Comparison of ENCODE assay signal across 25 cellular contexts in the genomic region with DNA sequence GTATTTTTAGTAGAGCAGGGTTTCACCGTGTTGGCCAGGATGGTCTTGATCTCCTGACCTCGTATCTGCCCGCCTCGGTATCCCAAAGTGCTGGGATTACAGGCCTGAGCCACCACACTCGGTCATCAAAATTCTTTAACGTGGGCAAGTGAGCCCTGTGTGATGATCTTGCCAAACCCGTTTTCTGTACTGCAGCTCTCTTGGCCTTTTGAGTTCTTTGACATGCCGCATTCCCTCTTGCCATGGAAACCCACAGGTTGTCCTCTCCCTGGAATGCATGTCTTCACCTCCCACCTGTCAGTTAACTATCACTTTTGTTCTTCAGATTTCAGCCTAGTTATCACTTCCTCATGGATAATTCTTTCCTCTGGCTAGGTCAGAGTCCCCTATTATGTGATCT. TPM values are rescaled to one million over a fixed set of nuclear protein-coding genes. Genes with fewer than 3 reads are reported as not detected.
DNase-seq lines count a peak whose midpoint lies in the region; ATAC-seq, FAIRE-seq and TF ChIP-seq lines count a peak whose summit lies in the region.
"Had no signal": no experiment of that assay in that cellular context is flagged by ENCODE, and none has a peak within 500 bp of the region (broad histone marks: within the 10 kb centered on the region; RNA-seq: fewer than 3 reads in every experiment).

No MANE protein-coding gene starts in this region.

- H3K36me3 Mint-ChIP-seq in CD4-positive, alpha-beta T cell (ENCODE audit: low read depth), result peaks cover 31% of the 10 kb centered on the region
- H3K36me3 Mint-ChIP-seq in H9 (ENCODE audit: insufficient read depth in 1 of 3, low read depth in 3 of 3), result peaks cover 8 to 19% (median 12%) of the 10 kb centered on the region in 3 experiments; a peak in 6 of 7 replicates

- intact Hi-C loops in CD4-positive, alpha-beta T cell (cut with DNase I, micrococcal nuclease), result no loop called here

- no peak overlapping the region for H3K18ac ChIP-seq in H9 (ENCODE audit: insufficient read length, low read depth, low read length)
- H3K18ac ChIP-seq in H1 (ENCODE audit: extremely low read depth, low read length), result no peak overlapping the region

- peaks cover 0 to 4% (median 3%) of the 10 kb centered on the region in 4 experiments; a peak in 3 of 8 replicates for H3K36me3 ChIP-seq in H1 (ENCODE audit: control insufficient read depth in 2 of 4, insufficient read depth in 4 of 4, low read length in 3 of 4)
- H3K36me3 ChIP-seq: pancreas, tibial nerve had no signal

- no peaks in the 10 kb centered on the region for H3K9me3 ChIP-seq in CD4-positive, alpha-beta T cell (ENCODE audit: control insufficient read depth, low read length)
- H3K9me3 ChIP-seq in H9 (ENCODE audit: control insufficient read depth, low read depth, low read length) (no peaks in the 10 kb centered on the region), H1 (ENCODE audit: insufficient read depth in 2 of 2, low read depth in 1 of 2, low read length in 1 of 2) (no peaks in the 10 kb centered on the region)
- H3K9me3 ChIP-seq: pancreas, tibial nerve had no signal

- H3K9me3 Mint-ChIP-seq in CD4-positive, alpha-beta T cell, result no peaks in the 10 kb centered on the region
- H3K9me3 Mint-ChIP-seq in H9, result no peaks in the 10 kb centered on the region
- H3K9me3 Mint-ChIP-seq: activated CD4-positive, alpha-beta memory T cell treated with anti-CD3 and anti-CD28 coated beads, Interleukin-2, amount 10 ng/mL, durations not matched to agents 7 days and 5 days; activated naive CD8-positive, alpha-beta T cell treated with anti-CD3 and anti-CD28 coated beads, Interleukin-2, amount 10 ng/mL, durations not matched to agents 7 days and 5 days; nephron had no signal

- H3K27ac ChIP-seq in CD4-positive, alpha-beta T cell (ENCODE audit: low read depth, low read length), result no peak overlapping the region
- H3K27ac ChIP-seq in H9 (ENCODE audit: insufficient read length, low read depth, low read length) (peak overlapping the region; percentile 50), H1 (ENCODE audit: low read depth, low read length) (peak overlapping the region; percentile 60; the same call in 1 of the 2 replicates)
- H3K27ac ChIP-seq: pancreas, tibial nerve had no signal

- WGBS in H9 (ENCODE audit: extremely low coverage, insufficient read length, low lambda C conversion rate), result no CpG with 5 or more reads among the region's 8 CpGs
- 30% methylated on average over 8 of the region's 8 CpGs; no CpG with 5 or more reads in 1 of the 2 experiments for WGBS in H1 (ENCODE audit: extremely low coverage in 1 of 2, insufficient coverage in 1 of 2, insufficient read length in 1 of 2, insufficient replicate concordance in 2 of 2, low coverage in 1 of 2, low lambda C conversion rate in 2 of 2, missing lambda C conversion rate in 1 of 2), 2 experiments

- no peak overlapping the region for H3K9ac ChIP-seq in H9 (ENCODE audit: extremely low read depth, insufficient read length, low read length)
- H3K9ac ChIP-seq in H1 (replicated peaks in 1 of 4; ENCODE audit: extremely low read depth in 1 of 4, low read depth in 3 of 4, low read length in 3 of 4), result no peak overlapping the region

- H2AFZ ChIP-seq in H9 (ENCODE audit: low read length) (no peak overlapping the region), H1 (ENCODE audit: low read length) (no peak overlapping the region)

- H3K79me1 ChIP-seq in H9 (ENCODE audit: insufficient read depth, low read depth, low read length, poor library complexity, severe bottlenecking) (peaks cover 6% of the 10 kb centered on the region), H1 (ENCODE audit: low read depth, low read length) (peaks cover 2% of the 10 kb centered on the region; the same call in 1 of the 2 replicates)

- H3K14ac ChIP-seq in H9 (ENCODE audit: insufficient read depth, low read length) (no peak overlapping the region), H1 (ENCODE audit: insufficient read length) (no peak overlapping the region)

- H3K27ac Mint-ChIP-seq in CD4-positive, alpha-beta T cell, result no peak overlapping the region
- H3K27ac Mint-ChIP-seq in H9, result peak overlapping the region; percentile 45 to 95 (median 80)
- H3K27ac Mint-ChIP-seq: activated CD4-positive, alpha-beta memory T cell treated with anti-CD3 and anti-CD28 coated beads, Interleukin-2, amount 10 ng/mL, durations not matched to agents 7 days and 5 days; activated naive CD8-positive, alpha-beta T cell treated with anti-CD3 and anti-CD28 coated beads, Interleukin-2, amount 10 ng/mL, durations not matched to agents 7 days and 5 days had no signal

- H2AK5ac ChIP-seq in H9 (ENCODE audit: insufficient read length, low read length) (no peak overlapping the region), H1 (ENCODE audit: low read depth, low read length) (no peak overlapping the region)

- FAIRE-seq in H1 (lab: Jason Lieb, UNC) (peak; percentile 66), GM12891 (lab: Jason Lieb, UNC) (no peak)
- FAIRE-seq: astrocyte, frontal cortex, keratinocyte, pancreas had no signal

- H3K23ac ChIP-seq in H9 (ENCODE audit: insufficient read length, low read depth, low read length), result no peak overlapping the region
- H3K23ac ChIP-seq in H1 (ENCODE audit: insufficient read length), result no peak overlapping the region

- POLR2A ChIA-PET in CD4-positive, alpha-beta T cell (lab: Charles Lee), result no interaction called here
- POLR2A ChIA-PET in H1 (lab: Charles Lee; ENCODE audit: partially characterized antibody), result interaction anchor here (0.9 to 1.4 kb wide), 3 partner anchors 10 to 96 kb away, joined by 3 to 9 read pairs (median 7); partner anchors contain the start of gene CNOT4

- H2BK15ac ChIP-seq in H9 (ENCODE audit: low read depth, low read length) (no peak overlapping the region), H1 (ENCODE audit: low read length) (no peak overlapping the region)

- H4K5ac ChIP-seq in H9 (ENCODE audit: insufficient read length, low read depth, low read length) (no peak overlapping the region), H1 (ENCODE audit: insufficient read length, low read depth, low read length) (no peak overlapping the region)

- peaks cover 36% of the 10 kb centered on the region for H3K4me1 Mint-ChIP-seq in CD4-positive, alpha-beta T cell (ENCODE audit: low read depth)
- H3K4me1 Mint-ChIP-seq in H9, result peaks cover 32 to 35% of the 10 kb centered on the region in 2 experiments

- H3K4me3 Mint-ChIP-seq in CD4-positive, alpha-beta T cell, result peak overlapping the region; percentile 62
- peak overlapping the region; percentile 14 to 58; a peak in 4 of 5 replicates for H3K4me3 Mint-ChIP-seq in H9
- H3K4me3 Mint-ChIP-seq: activated CD4-positive, alpha-beta memory T cell treated with anti-CD3 and anti-CD28 coated beads, Interleukin-2, amount 10 ng/mL, durations not matched to agents 7 days and 5 days; activated naive CD8-positive, alpha-beta T cell treated with anti-CD3 and anti-CD28 coated beads, Interleukin-2, amount 10 ng/mL, durations not matched to agents 7 days and 5 days; nephron had no signal

- no peak for TF ChIP-seq CTCF in CD4-positive, alpha-beta T cell (IDR thresholded peaks at IDR 0.05)
- TF ChIP-seq CTCF in H9 (conservative IDR thresholded peaks at IDR 0.05), result no peak
- TF ChIP-seq CTCF in H1 (IDR thresholded peaks at IDR 0.05; ENCODE audit: control extremely low read depth in 1 of 3, insufficient read depth in 1 of 3, low read depth in 1 of 3, low read length in 3 of 3), result no peak

- no peak overlapping the region for H3T11ph ChIP-seq in H9 (ENCODE audit: low read length)

- no peaks in the 10 kb centered on the region for H3K27me3 Mint-ChIP-seq in CD4-positive, alpha-beta T cell
- no peaks in the 10 kb centered on the region for H3K27me3 Mint-ChIP-seq in H9 (ENCODE audit: low read depth)
- H3K27me3 Mint-ChIP-seq: activated CD4-positive, alpha-beta memory T cell treated with anti-CD3 and anti-CD28 coated beads, Interleukin-2, amount 10 ng/mL, durations not matched to agents 7 days and 5 days; activated naive CD8-positive, alpha-beta T cell treated with anti-CD3 and anti-CD28 coated beads, Interleukin-2, amount 10 ng/mL, durations not matched to agents 7 days and 5 days had no signal

- H3K4ac ChIP-seq in H9 (ENCODE audit: low read depth, low read length) (no peak overlapping the region), H1 (replicated peaks; ENCODE audit: insufficient read length, low read depth, low read length) (no peak overlapping the region)

- H4K91ac ChIP-seq in H9 (ENCODE audit: insufficient read length, low read depth, low read length) (peak overlapping the region; percentile 35), H1 (replicated peaks; ENCODE audit: insufficient read length, low read length) (no peak overlapping the region)

- H3K4me1 ChIP-seq in H9 (ENCODE audit: insufficient read depth, low read length) (peaks cover 3% of the 10 kb centered on the region), H1 (replicated peaks in 1 of 4; ENCODE audit: control insufficient read depth in 3 of 4, insufficient read depth in 4 of 4, low read length in 3 of 4) (peaks cover 2 to 17% (median 8%) of the 10 kb centered on the region in 4 experiments; a peak in 6 of 7 replicates)

- no peak for DNase-seq in CD4-positive, alpha-beta T cell
- DNase-seq in H9 (peak; percentile 89), H1 (ENCODE audit: low read depth in 1 of 2, low spot score in 2 of 2) (peak; percentile 54 to 64), islet precursor cell (peak; percentile 90), GM12891 (ENCODE audit: insufficient read length, low spot score) (no peak), NCI-H82 (lab: John Stamatoyannopoulos, UW) (no peak)
- DNase-seq in activated naive CD4-positive, alpha-beta T cell treated with anti-CD3 and anti-CD28 coated beads, Interleukin-2, amount 50 U/mL, for 16 hours, result no peak
- DNase-seq: ACHN; activated CD4-positive, alpha-beta memory T cell treated with anti-CD3 and anti-CD28 coated beads, Interleukin-2, amount 10 ng/mL, durations not matched to agents 7 days and 5 days; activated CD4-positive, CD25-positive, alpha-beta regulatory T cell treated with anti-CD3 and anti-CD28 coated beads, Interleukin-2, amount 50 U/mL, for 72 hours; activated CD8-positive, alpha-beta memory T cell treated with anti-CD3 and anti-CD28 coated beads, Interleukin-2, amount 50 U/mL, for 48 hours; activated naive CD8-positive, alpha-beta T cell treated with anti-CD3 and anti-CD28 coated beads, Interleukin-2, amount 10 ng/mL, durations not matched to agents 7 days and 5 days; caudate nucleus; COR-L47; DND-41; NCI-H1092; NCI-H1694 treated with DMSO at 0.1 percent for 48 hours; pancreas; stimulated activated CD4-positive, alpha-beta T cell treated with anti-CD3 and anti-CD28 coated beads, Interleukin-2, amount 100 ng/mL, for 24 hours had no signal

- CTCF ChIA-PET in CD4-positive, alpha-beta T cell (lab: Charles Lee), result no interaction called here
- CTCF ChIA-PET in H1 (lab: Charles Lee; ENCODE audit: partially characterized antibody), result interaction anchor here (0.9 kb wide), 1 partner anchor 148 kb away, joined by 3 read pairs; no protein-coding TSS in a partner anchor

- H3K27me3 ChIP-seq in CD4-positive, alpha-beta T cell (ENCODE audit: control insufficient read depth, insufficient read depth, low read length), result no peaks in the 10 kb centered on the region
- H3K27me3 ChIP-seq in H9 (ENCODE audit: insufficient read depth, low read length) (no peaks in the 10 kb centered on the region), H1 (replicated peaks in 1 of 4; ENCODE audit: control insufficient read depth in 3 of 4, extremely low read depth in 1 of 4, insufficient read depth in 3 of 4, low read length in 3 of 4) (no peaks in the 10 kb centered on the region)
- H3K27me3 ChIP-seq: pancreas, tibial nerve had no signal

- H4K20me1 ChIP-seq in H9 (ENCODE audit: control insufficient read depth, insufficient read depth, insufficient read length) (no peaks in the 10 kb centered on the region), H1 (replicated peaks in 1 of 2; ENCODE audit: control insufficient read depth in 1 of 2, insufficient read depth in 2 of 2, low read length in 2 of 2) (peaks cover 0 to 6% of the 10 kb centered on the region in 2 experiments)

- H3K56ac ChIP-seq in H9 (ENCODE audit: insufficient read length, low read depth, low read length) (no peak overlapping the region), H1 (replicated peaks; ENCODE audit: insufficient read length, low read depth, low read length) (no peak overlapping the region)

- H2BK20ac ChIP-seq in H9 (ENCODE audit: low read depth, low read length, poor library complexity, severe bottlenecking) (no peak overlapping the region), H1 (ENCODE audit: low read length) (no peak overlapping the region)

- H2BK120ac ChIP-seq in H9 (ENCODE audit: low read depth, low read length, poor library complexity, severe bottlenecking) (peak overlapping the region; percentile 65), H1 (replicated peaks; ENCODE audit: low read depth, low read length) (no peak overlapping the region)

- H3K23me2 ChIP-seq in H9 (ENCODE audit: insufficient read length, low read depth, low read length, poor library complexity, severe bottlenecking), result peaks cover 4% of the 10 kb centered on the region
- H3K23me2 ChIP-seq in H1 (ENCODE audit: low read depth, low read length), result peaks cover 4% of the 10 kb centered on the region; the same call in 1 of the 2 replicates

- H2BK5ac ChIP-seq in H9 (ENCODE audit: insufficient read length, low read length), result no peak overlapping the region
- H2BK5ac ChIP-seq in H1 (ENCODE audit: low read depth, low read length), result peak overlapping the region; percentile 80; the same call in 1 of the 2 replicates

- TF ChIP-seq EP300 in H1 (IDR thresholded peaks at IDR 0.05; ENCODE audit: borderline replicate concordance in 1 of 2, low read depth in 2 of 2, low read length in 2 of 2), result no peak

- no peak for TF ChIP-seq RAD21 in H1 (IDR thresholded peaks at IDR 0.05 in 1 of 2, conservative IDR thresholded peaks at IDR 0.05 in 1 of 2; ENCODE audit: low read depth in 2 of 2, low read length in 2 of 2)

- no peak overlapping the region; a peak in 1 of 8 replicates for H3K4me3 ChIP-seq in H1 (ENCODE audit: extremely low read depth in 1 of 4, insufficient read depth in 2 of 4, low read depth in 3 of 4, low read length in 4 of 4)
- H3K4me3 ChIP-seq: pancreas, tibial nerve had no signal

- H3K79me2 ChIP-seq in H9 (ENCODE audit: insufficient read depth, low read length), result peaks cover 38% of the 10 kb centered on the region; the same call in 1 of the 2 replicates
- peaks cover 25 to 95% of the 10 kb centered on the region in 2 experiments for H3K79me2 ChIP-seq in H1 (ENCODE audit: control insufficient read depth in 1 of 2, insufficient read depth in 2 of 2, low read length in 2 of 2)

- H3K4me2 ChIP-seq in H9 (ENCODE audit: insufficient read depth, insufficient read length, low read length) (peak overlapping the region; percentile 33), H1 (ENCODE audit: insufficient read depth in 1 of 2, low read depth in 2 of 2, low read length in 2 of 2) (peak overlapping the region; percentile 47 to 81)

- peak in 1 of 2 experiments; percentile 44; a peak in 1 of 3 replicates for TF ChIP-seq POLR2A in H1 (IDR thresholded peaks at IDR 0.05; ENCODE audit: control extremely low read depth in 1 of 2, low read depth in 2 of 2, low read length in 2 of 2)
- no peak for TF ChIP-seq POLR2A in GM12891 (IDR thresholded peaks at IDR 0.05; ENCODE audit: low read depth, low read length)

- no peak for ATAC-seq in CD4-positive, alpha-beta T cell (ENCODE audit: poor library complexity)
- ATAC-seq in HG03521 (IDR thresholded peaks at IDR 0.05; ENCODE audit: unreplicated experiment), result no peak
- ATAC-seq: pancreas had no signal

- H2BK12ac ChIP-seq in H9 (ENCODE audit: insufficient read length, low read depth, low read length), result no peak overlapping the region
- H2BK12ac ChIP-seq in H1 (ENCODE audit: low read depth, low read length), result no peak overlapping the region

- no peak overlapping the region for H4K8ac ChIP-seq in H9 (replicated peaks; ENCODE audit: insufficient read length, low read depth, low read length)
- H4K8ac ChIP-seq in H1 (ENCODE audit: extremely low read depth, insufficient read depth, low read length), result no peak overlapping the region

RNA-seq across cellular contexts. Expression of gene NUP205, which starts 5.0 kb away (rescaled TPM):
- total RNA-seq in CD4-positive, alpha-beta T cell, result 10 to 100 TPM; 50.6 to 54.7 TPM
- 148 and 158 TPM in 2 replicates for total RNA-seq in H9 (2021)
- total RNA-seq in H1 (2021; fragmentation: NEBNext Ultra II Directional; extraction: Animal tissue kit (Norgen Biotek cat#: 25700)), result 199 and 216 TPM in 2 replicates
- polyA plus RNA-seq in H1 (2011; rRNA removed), result 99.7 and 148 TPM in 2 replicates
- 145 TPM for polyA plus RNA-seq in H1 (2011; cell fraction: cytosol; rRNA removed)
- polyA plus RNA-seq in H1 (2011; cell fraction: nucleus; rRNA removed), result 128 TPM
- 106 to 155 TPM (median 126 TPM) in 4 replicates for polyA plus RNA-seq in H1 (2012, experiment 1 of 2)
- 11.3 TPM for polyA plus RNA-seq in H1 (2012, experiment 2 of 2)
- polyA plus RNA-seq in H1 (2013, experiment 1 of 2), result 165 TPM
- polyA plus RNA-seq in H1 (2013, experiment 2 of 2), result 153 TPM
- polyA minus RNA-seq in H1 (2011; rRNA and poly(A)+ RNA removed), result 279 and 339 TPM in 2 replicates
- polyA minus RNA-seq in H1 (2011; cell fraction: cytosol; rRNA and poly(A)+ RNA removed), result 108 TPM
- polyA minus RNA-seq in H1 (2011; cell fraction: nucleus; rRNA and poly(A)+ RNA removed), result 166 TPM
- 42.5 TPM for polyA plus RNA-seq in GM12891 (2012; ENCODE audit: low read depth, missing spikeins)

RNA-seq across cellular contexts. Expression of gene CNOT4, which starts 52.8 kb away (rescaled TPM):
- total RNA-seq in CD4-positive, alpha-beta T cell, result 10 to 100 TPM; 24.0 to 29.8 TPM
- total RNA-seq in H9 (2021), result 23.5 and 27.4 TPM in 2 replicates
- 24.3 and 25.8 TPM in 2 replicates for total RNA-seq in H1 (2021; fragmentation: NEBNext Ultra II Directional; extraction: Animal tissue kit (Norgen Biotek cat#: 25700))
- polyA plus RNA-seq in H1 (2011; rRNA removed), result 7.5 and 10.9 TPM in 2 replicates
- polyA plus RNA-seq in H1 (2011; cell fraction: cytosol; rRNA removed), result 7.7 TPM
- 13.1 TPM for polyA plus RNA-seq in H1 (2011; cell fraction: nucleus; rRNA removed)
- polyA plus RNA-seq in H1 (2012, experiment 1 of 2), result 8.3 to 12.2 TPM (median 10.5 TPM) in 4 replicates
- polyA plus RNA-seq in H1 (2012, experiment 2 of 2), result 2.8 TPM
- polyA plus RNA-seq in H1 (2013, experiment 1 of 2), result 21.5 TPM
- 19.5 TPM for polyA plus RNA-seq in H1 (2013, experiment 2 of 2)
- polyA minus RNA-seq in H1 (2011; rRNA and poly(A)+ RNA removed), result 29.3 and 32.7 TPM in 2 replicates
- polyA minus RNA-seq in H1 (2011; cell fraction: cytosol; rRNA and poly(A)+ RNA removed), result 10.5 TPM
- 53.6 TPM for polyA minus RNA-seq in H1 (2011; cell fraction: nucleus; rRNA and poly(A)+ RNA removed)
- 6.7 TPM for polyA plus RNA-seq in GM12891 (2012; ENCODE audit: low read depth, missing spikeins)

Comparison
In these comparisons a context has a peak if more than half of its experiments do, and no peak if none do; other contexts are left out.
1. DNase-seq: peak in H9 (single experiment), H1 (2 of 2) and islet precursor cell (single experiment); none in CD4-positive, alpha-beta T cell (0 of 10), GM12891 (single experiment), NCI-H82 (single experiment) and activated naive CD4-positive, alpha-beta T cell treated with anti-CD3 and anti-CD28 coated beads, Interleukin-2, amount 50 U/mL, for 16 hours (single experiment).